9 cellular contexts compared by ENCODE assay signal in genomic region chr5:106488407-106488806, GRCh38.
"Had no signal": no experiment of that assay in that cellular context is flagged by ENCODE, and none has a peak within 500 bp of the region (broad histone marks: within the 10 kb centered on the region; RNA-seq: fewer than 3 reads in every experiment).

No MANE protein-coding gene starts in this region.

- H3K9me3 ChIP-seq: HAP-1 had no signal

- H3K4me1 Mint-ChIP-seq: IgD-negative memory B cell had no signal

- DNase-seq: GM23248, GOT3, H7, HFFc6 had no signal

- H3K4me3 ChIP-seq: GM23248, HAP-1 had no signal

- H3K27ac Mint-ChIP-seq: HFFc6, IgD-negative memory B cell had no signal

- H3K36me3 Mint-ChIP-seq: IgD-negative memory B cell had no signal

- H3K4me3 Mint-ChIP-seq: HFFc6, IgD-negative memory B cell had no signal

- ATAC-seq: HCT116, HepG2 had no signal

- H3K4me1 ChIP-seq: HAP-1 had no signal

- H3K36me3 ChIP-seq: HAP-1 had no signal

- H3K27me3 Mint-ChIP-seq: IgD-negative memory B cell had no signal

- H2AFZ ChIP-seq: GM23248 had no signal

- H3K27ac ChIP-seq: GM23248, HL-60 had no signal
